ENCODE assay signal across 27 cellular contexts in genomic region chr12:75844985-75845384, GRCh38.
"Had no signal": no experiment of that assay in that cellular context is flagged by ENCODE, and none has a peak within 500 bp of the region (broad histone marks: within the 10 kb centered on the region; RNA-seq: fewer than 3 reads in every experiment).

No MANE protein-coding gene starts in this region.

- H3K27ac Mint-ChIP-seq: activated CD4-positive, alpha-beta T cell treated with anti-CD3 and anti-CD28 coated beads for 36 hours; activated CD8-positive, alpha-beta memory T cell treated with anti-CD3 and anti-CD28 coated beads, Interleukin-2, amount 10 ng/mL, durations not matched to agents 7 days and 5 days; activated CD8-positive, alpha-beta T cell treated with anti-CD3 and anti-CD28 coated beads, Interleukin-2, amount 10 ng/mL, durations not matched to agents 7 days and 5 days; activated naive CD4-positive, alpha-beta T cell treated with anti-CD3 and anti-CD28 coated beads for 36 hours; activated naive CD8-positive, alpha-beta T cell treated with anti-CD3 and anti-CD28 coated beads for 36 hours; effector memory CD8-positive, alpha-beta T cell; naive thymus-derived CD4-positive, alpha-beta T cell; stimulated activated memory B cell treated with anti-CD40 and anti-IgM and Interleukin-4, amounts not matched to agents 10 μg/mL and 1 μg/mL and 100 μg/mL, for 72 hours had no signal

- H3K27me3 ChIP-seq: adrenal gland, body of pancreas, cardiac muscle cell, ovary, stomach, tibial artery, upper lobe of right lung had no signal

- ATAC-seq: activated CD4-positive, alpha-beta T cell treated with anti-CD3 and anti-CD28 coated beads for 36 hours; activated CD8-positive, alpha-beta memory T cell treated with anti-CD3 and anti-CD28 coated beads, Interleukin-2, amount 10 ng/mL, durations not matched to agents 7 days and 5 days; activated CD8-positive, alpha-beta T cell treated with anti-CD3 and anti-CD28 coated beads, Interleukin-2, amount 10 ng/mL, durations not matched to agents 7 days and 5 days; body of pancreas; effector memory CD8-positive, alpha-beta T cell; esophagus mucosa; left lobe of liver; naive thymus-derived CD4-positive, alpha-beta T cell; stimulated activated memory B cell treated with anti-CD40 and anti-IgM and Interleukin-4, amounts not matched to agents 10 μg/mL and 1 μg/mL and 100 μg/mL, for 72 hours; upper lobe of right lung had no signal

- H3K36me3 ChIP-seq: adrenal gland, cardiac muscle cell, ovary, stomach, tibial artery, upper lobe of right lung had no signal

- H3K4me1 ChIP-seq: body of pancreas had no signal

- H3K4me3 ChIP-seq: adrenal gland, body of pancreas, cardiac muscle cell, ovary, smooth muscle cell, stomach, tibial artery, upper lobe of right lung had no signal

- H3K36me3 Mint-ChIP-seq: activated naive CD8-positive, alpha-beta T cell treated with anti-CD3 and anti-CD28 coated beads for 36 hours; stimulated activated memory B cell treated with anti-CD40 and anti-IgM and Interleukin-4, amounts not matched to agents 10 μg/mL and 1 μg/mL and 100 μg/mL, for 72 hours had no signal

- H3K4me1 Mint-ChIP-seq: activated CD4-positive, alpha-beta T cell treated with anti-CD3 and anti-CD28 coated beads for 36 hours; naive thymus-derived CD4-positive, alpha-beta T cell; stimulated activated memory B cell treated with anti-CD40 and anti-IgM and Interleukin-4, amounts not matched to agents 10 μg/mL and 1 μg/mL and 100 μg/mL, for 72 hours had no signal

- H3K27me3 Mint-ChIP-seq: activated CD8-positive, alpha-beta memory T cell treated with anti-CD3 and anti-CD28 coated beads, Interleukin-2, amount 10 ng/mL, durations not matched to agents 7 days and 5 days; effector memory CD8-positive, alpha-beta T cell had no signal

- H3K27ac ChIP-seq: adrenal gland, cardiac muscle cell, ovary, stomach, tibial artery, upper lobe of right lung had no signal

- H3K9me3 ChIP-seq: adrenal gland, body of pancreas, ovary, upper lobe of right lung had no signal

- DNase-seq: activated CD4-positive, alpha-beta T cell treated with anti-CD3 and anti-CD28 coated beads for 36 hours; activated CD4-positive, CD25-positive, alpha-beta regulatory T cell; activated CD8-positive, alpha-beta memory T cell treated with anti-CD3 and anti-CD28 coated beads, Interleukin-2, amount 10 ng/mL, durations not matched to agents 7 days and 5 days; activated CD8-positive, alpha-beta T cell treated with anti-CD3 and anti-CD28 coated beads, Interleukin-2, amount 10 ng/mL, durations not matched to agents 7 days and 5 days; activated effector memory CD4-positive, alpha-beta T cell treated with Interleukin-2 at 50 U/mL for 16 hours; activated naive CD4-positive, alpha-beta T cell treated with anti-CD3 and anti-CD28 coated beads for 36 hours; activated naive CD8-positive, alpha-beta T cell treated with anti-CD3 and anti-CD28 coated beads for 36 hours; adrenal gland; aorta; body of pancreas; cortex of kidney; effector memory CD8-positive, alpha-beta T cell; foreskin melanocyte; midbrain; naive thymus-derived CD4-positive, alpha-beta T cell; ovary; stimulated activated CD4-positive, alpha-beta T cell treated with anti-CD3 and anti-CD28 coated beads, Interleukin-1b, Interleukin-23, amount 100 ng/mL, for 48 hours; stimulated activated CD4-positive, alpha-beta T cell treated with anti-CD3 and anti-CD28 coated beads, Interleukin-4, amount 100 ng/mL, for 4 hours; stimulated activated CD8-positive, alpha-beta memory T cell treated with anti-CD3 and anti-CD28 coated beads, Interleukin-4, amount 100 ng/mL, for 48 hours; stomach; tibial artery; upper lobe of right lung had no signal

- H3K4me3 Mint-ChIP-seq: activated CD4-positive, alpha-beta T cell treated with anti-CD3 and anti-CD28 coated beads for 36 hours; activated CD8-positive, alpha-beta memory T cell treated with anti-CD3 and anti-CD28 coated beads, Interleukin-2, amount 10 ng/mL, durations not matched to agents 7 days and 5 days; activated CD8-positive, alpha-beta T cell treated with anti-CD3 and anti-CD28 coated beads, Interleukin-2, amount 10 ng/mL, durations not matched to agents 7 days and 5 days; activated naive CD4-positive, alpha-beta T cell treated with anti-CD3 and anti-CD28 coated beads for 36 hours; activated naive CD8-positive, alpha-beta T cell treated with anti-CD3 and anti-CD28 coated beads for 36 hours; effector memory CD8-positive, alpha-beta T cell; naive thymus-derived CD4-positive, alpha-beta T cell; stimulated activated memory B cell treated with anti-CD40 and anti-IgM and Interleukin-4, amounts not matched to agents 10 μg/mL and 1 μg/mL and 100 μg/mL, for 72 hours had no signal
